In the genomic region with DNA sequence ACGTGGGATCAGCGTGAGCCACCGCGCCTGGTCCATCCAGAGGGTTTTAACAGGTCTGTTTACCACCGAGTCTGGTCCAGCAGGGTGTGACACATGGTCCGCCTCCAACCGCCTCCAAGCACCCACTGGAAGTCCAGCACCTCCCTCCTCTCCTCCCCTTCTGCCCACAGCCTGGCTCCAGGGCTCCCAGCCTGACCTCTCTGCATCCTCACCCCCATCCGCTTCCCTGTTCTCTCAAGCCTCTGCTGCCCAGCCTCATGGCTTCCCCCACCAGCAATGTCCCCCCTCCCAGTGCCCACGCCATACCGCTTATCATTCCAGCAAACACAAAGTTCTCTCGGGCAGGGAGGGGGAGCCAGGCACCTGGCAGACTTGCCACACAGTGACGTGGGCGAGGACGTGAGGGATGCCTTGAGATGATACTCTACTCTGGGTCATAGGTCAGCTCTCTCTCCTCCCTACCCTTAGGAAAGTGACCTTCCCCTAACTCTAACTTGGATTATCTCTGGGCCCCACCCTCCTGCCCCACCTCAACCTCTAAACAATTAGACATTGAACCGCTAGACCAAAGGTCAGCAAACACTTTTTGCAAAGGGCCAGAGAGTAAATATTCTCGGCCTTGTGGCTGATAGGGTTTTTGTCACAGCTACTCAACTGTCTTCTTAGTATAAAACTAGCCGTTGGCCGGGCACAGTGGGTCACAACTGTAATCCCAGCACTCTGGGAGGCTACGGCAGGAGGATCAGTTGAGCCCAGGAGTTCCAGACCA, we compare ENCODE assay signal across 1 cellular context.
TF ChIP-seq lines count a peak whose summit lies in the region.

No MANE protein-coding gene starts in this region.

TF ChIP-seq in HepG2, 621 proteins besides CTCF, POLR2A, EP300 and RAD21 (continued from another document and continues in another):
- TF ChIP-seq ZFY (CRISPR knock-in tag; IDR thresholded peaks at IDR 0.05) (peak; percentile 46; the same call in 1 of the 2 replicates), FOXJ3 (CRISPR knock-in tag; IDR thresholded peaks at IDR 0.05; ENCODE audit: borderline replicate concordance) (peak; percentile 83; the same call in 1 of the 2 replicates), ZNF614 (CRISPR knock-in tag; IDR thresholded peaks at IDR 0.05; ENCODE audit: borderline replicate concordance) (peak; percentile 93), U2AF1 (optimal IDR thresholded peaks at IDR 0.05; ENCODE audit: low read depth, low read length) (no peak), MEIS2 (CRISPR knock-in tag; IDR thresholded peaks at IDR 0.05) (peak; percentile 81; the same call in 1 of the 2 replicates), ZNF7 (CRISPR knock-in tag; IDR thresholded peaks at IDR 0.05) (no peak), SALL2 (CRISPR knock-in tag; IDR thresholded peaks at IDR 0.05) (no peak; the same call in 1 of the 2 replicates), IRF2 (CRISPR knock-in tag; IDR thresholded peaks at IDR 0.05) (peak; percentile 10; the same call in 1 of the 2 replicates), HHEX (CRISPR knock-in tag; IDR thresholded peaks at IDR 0.05) (peak; percentile 79), RFXAP (CRISPR knock-in tag; IDR thresholded peaks at IDR 0.05; ENCODE audit: borderline replicate concordance) (no peak; the same call in none of the 2 replicates), SAP130 (CRISPR knock-in tag; IDR thresholded peaks at IDR 0.05; ENCODE audit: low read depth) (peak; percentile 89), ZNF839 (CRISPR knock-in tag; IDR thresholded peaks at IDR 0.05; ENCODE audit: borderline replicate concordance) (no peak; the same call in 1 of the 2 replicates), ZSCAN20 (CRISPR knock-in tag; IDR thresholded peaks at IDR 0.05; ENCODE audit: borderline replicate concordance) (no peak), MATR3 (CRISPR knock-in tag; IDR thresholded peaks at IDR 0.05) (no peak), CEBPB (IDR thresholded peaks at IDR 0.05; ENCODE audit: borderline replicate concordance, low read depth, low read length) (peak; percentile 9; the same call in 1 of the 2 replicates), KDM3A (CRISPR knock-in tag; IDR thresholded peaks at IDR 0.05; ENCODE audit: low read depth) (peak; percentile 95; the same call in 1 of the 2 replicates), ZNF703 (CRISPR knock-in tag; IDR thresholded peaks at IDR 0.05; ENCODE audit: borderline replicate concordance) (peak; percentile 60; the same call in 1 of the 2 replicates), ZNF431 (CRISPR knock-in tag; IDR thresholded peaks at IDR 0.05; ENCODE audit: borderline replicate concordance, low read depth) (no peak), RFX5 (IDR thresholded peaks at IDR 0.05; ENCODE audit: low read depth, low read length) (no peak), NR2F1 (CRISPR knock-in tag; IDR thresholded peaks at IDR 0.05) (peak; percentile 99), ZNF878 (CRISPR knock-in tag; IDR thresholded peaks at IDR 0.05) (no peak), KLF6 (CRISPR knock-in tag; IDR thresholded peaks at IDR 0.05) (no peak), ZNF501 (CRISPR knock-in tag; IDR thresholded peaks at IDR 0.05) (peak; percentile 96), ARID2 (CRISPR knock-in tag; IDR thresholded peaks at IDR 0.05; ENCODE audit: borderline replicate concordance) (no peak), PAF1 (CRISPR knock-in tag; IDR thresholded peaks at IDR 0.05) (no peak), NCOR1 (IDR thresholded peaks at IDR 0.05; ENCODE audit: borderline replicate concordance, low read length) (peak; percentile 100), SP140L (CRISPR knock-in tag; IDR thresholded peaks at IDR 0.05; ENCODE audit: borderline replicate concordance) (no peak), RELA (CRISPR knock-in tag; IDR thresholded peaks at IDR 0.05) (no peak), FOXK2 (IDR thresholded peaks at IDR 0.05) (no peak), KLF12 (CRISPR knock-in tag; IDR thresholded peaks at IDR 0.05; ENCODE audit: borderline replicate concordance) (peak; percentile 96; the same call in 1 of the 2 replicates), ZNF260 (CRISPR knock-in tag; IDR thresholded peaks at IDR 0.05; ENCODE audit: borderline replicate concordance, low read depth) (no peak), ZNF331 (CRISPR knock-in tag; IDR thresholded peaks at IDR 0.05) (peak; percentile 51), ATF1 (CRISPR knock-in tag; IDR thresholded peaks at IDR 0.05) (peak; percentile 80), MAFF (IDR thresholded peaks at IDR 0.05; ENCODE audit: low read depth, low read length) (no peak), ZNF143 (CRISPR knock-in tag; IDR thresholded peaks at IDR 0.05) (peak; percentile 34; the same call in 1 of the 2 replicates), SMYD3 (CRISPR knock-in tag; IDR thresholded peaks at IDR 0.05) (0 out of 2 replicates have a peak, but pooled peaks have one; percentile 41), ZNF709 (CRISPR knock-in tag; IDR thresholded peaks at IDR 0.05) (peak; percentile 38; the same call in 1 of the 2 replicates)
- TF ChIP-seq, protein P1, sequence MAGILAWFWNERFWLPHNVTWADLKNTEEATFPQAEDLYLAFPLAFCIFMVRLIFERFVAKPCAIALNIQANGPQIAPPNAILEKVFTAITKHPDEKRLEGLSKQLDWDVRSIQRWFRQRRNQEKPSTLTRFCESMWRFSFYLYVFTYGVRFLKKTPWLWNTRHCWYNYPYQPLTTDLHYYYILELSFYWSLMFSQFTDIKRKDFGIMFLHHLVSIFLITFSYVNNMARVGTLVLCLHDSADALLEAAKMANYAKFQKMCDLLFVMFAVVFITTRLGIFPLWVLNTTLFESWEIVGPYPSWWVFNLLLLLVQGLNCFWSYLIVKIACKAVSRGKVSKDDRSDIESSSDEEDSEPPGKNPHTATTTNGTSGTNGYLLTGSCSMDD (CRISPR knock-in tag; IDR thresholded peaks at IDR 0.05): no peak
- TF ChIP-seq, protein P2, sequence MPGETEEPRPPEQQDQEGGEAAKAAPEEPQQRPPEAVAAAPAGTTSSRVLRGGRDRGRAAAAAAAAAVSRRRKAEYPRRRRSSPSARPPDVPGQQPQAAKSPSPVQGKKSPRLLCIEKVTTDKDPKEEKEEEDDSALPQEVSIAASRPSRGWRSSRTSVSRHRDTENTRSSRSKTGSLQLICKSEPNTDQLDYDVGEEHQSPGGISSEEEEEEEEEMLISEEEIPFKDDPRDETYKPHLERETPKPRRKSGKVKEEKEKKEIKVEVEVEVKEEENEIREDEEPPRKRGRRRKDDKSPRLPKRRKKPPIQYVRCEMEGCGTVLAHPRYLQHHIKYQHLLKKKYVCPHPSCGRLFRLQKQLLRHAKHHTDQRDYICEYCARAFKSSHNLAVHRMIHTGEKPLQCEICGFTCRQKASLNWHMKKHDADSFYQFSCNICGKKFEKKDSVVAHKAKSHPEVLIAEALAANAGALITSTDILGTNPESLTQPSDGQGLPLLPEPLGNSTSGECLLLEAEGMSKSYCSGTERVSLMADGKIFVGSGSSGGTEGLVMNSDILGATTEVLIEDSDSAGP (CRISPR knock-in tag; IDR thresholded peaks at IDR 0.05; ENCODE audit: borderline replicate concordance): peak; percentile 90
- TF ChIP-seq, protein P3, sequence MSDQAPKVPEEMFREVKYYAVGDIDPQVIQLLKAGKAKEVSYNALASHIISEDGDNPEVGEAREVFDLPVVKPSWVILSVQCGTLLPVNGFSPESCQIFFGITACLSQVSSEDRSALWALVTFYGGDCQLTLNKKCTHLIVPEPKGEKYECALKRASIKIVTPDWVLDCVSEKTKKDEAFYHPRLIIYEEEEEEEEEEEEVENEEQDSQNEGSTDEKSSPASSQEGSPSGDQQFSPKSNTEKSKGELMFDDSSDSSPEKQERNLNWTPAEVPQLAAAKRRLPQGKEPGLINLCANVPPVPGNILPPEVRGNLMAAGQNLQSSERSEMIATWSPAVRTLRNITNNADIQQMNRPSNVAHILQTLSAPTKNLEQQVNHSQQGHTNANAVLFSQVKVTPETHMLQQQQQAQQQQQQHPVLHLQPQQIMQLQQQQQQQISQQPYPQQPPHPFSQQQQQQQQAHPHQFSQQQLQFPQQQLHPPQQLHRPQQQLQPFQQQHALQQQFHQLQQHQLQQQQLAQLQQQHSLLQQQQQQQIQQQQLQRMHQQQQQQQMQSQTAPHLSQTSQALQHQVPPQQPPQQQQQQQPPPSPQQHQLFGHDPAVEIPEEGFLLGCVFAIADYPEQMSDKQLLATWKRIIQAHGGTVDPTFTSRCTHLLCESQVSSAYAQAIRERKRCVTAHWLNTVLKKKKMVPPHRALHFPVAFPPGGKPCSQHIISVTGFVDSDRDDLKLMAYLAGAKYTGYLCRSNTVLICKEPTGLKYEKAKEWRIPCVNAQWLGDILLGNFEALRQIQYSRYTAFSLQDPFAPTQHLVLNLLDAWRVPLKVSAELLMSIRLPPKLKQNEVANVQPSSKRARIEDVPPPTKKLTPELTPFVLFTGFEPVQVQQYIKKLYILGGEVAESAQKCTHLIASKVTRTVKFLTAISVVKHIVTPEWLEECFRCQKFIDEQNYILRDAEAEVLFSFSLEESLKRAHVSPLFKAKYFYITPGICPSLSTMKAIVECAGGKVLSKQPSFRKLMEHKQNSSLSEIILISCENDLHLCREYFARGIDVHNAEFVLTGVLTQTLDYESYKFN (CRISPR knock-in tag; conservative IDR thresholded peaks at IDR 0.05): peak; percentile 99
- TF ChIP-seq, protein P4, sequence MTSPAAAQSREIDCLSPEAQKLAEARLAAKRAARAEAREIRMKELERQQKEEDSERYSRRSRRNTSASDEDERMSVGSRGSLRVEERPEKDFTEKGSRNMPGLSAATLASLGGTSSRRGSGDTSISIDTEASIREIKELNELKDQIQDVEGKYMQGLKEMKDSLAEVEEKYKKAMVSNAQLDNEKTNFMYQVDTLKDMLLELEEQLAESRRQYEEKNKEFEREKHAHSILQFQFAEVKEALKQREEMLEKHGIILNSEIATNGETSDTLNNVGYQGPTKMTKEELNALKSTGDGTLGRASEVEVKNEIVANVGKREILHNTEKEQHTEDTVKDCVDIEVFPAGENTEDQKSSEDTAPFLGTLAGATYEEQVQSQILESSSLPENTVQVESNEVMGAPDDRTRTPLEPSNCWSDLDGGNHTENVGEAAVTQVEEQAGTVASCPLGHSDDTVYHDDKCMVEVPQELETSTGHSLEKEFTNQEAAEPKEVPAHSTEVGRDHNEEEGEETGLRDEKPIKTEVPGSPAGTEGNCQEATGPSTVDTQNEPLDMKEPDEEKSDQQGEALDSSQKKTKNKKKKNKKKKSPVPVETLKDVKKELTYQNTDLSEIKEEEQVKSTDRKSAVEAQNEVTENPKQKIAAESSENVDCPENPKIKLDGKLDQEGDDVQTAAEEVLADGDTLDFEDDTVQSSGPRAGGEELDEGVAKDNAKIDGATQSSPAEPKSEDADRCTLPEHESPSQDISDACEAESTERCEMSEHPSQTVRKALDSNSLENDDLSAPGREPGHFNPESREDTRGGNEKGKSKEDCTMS (CRISPR knock-in tag; conservative IDR thresholded peaks at IDR 0.05): no peak
- TF ChIP-seq, protein P5, sequence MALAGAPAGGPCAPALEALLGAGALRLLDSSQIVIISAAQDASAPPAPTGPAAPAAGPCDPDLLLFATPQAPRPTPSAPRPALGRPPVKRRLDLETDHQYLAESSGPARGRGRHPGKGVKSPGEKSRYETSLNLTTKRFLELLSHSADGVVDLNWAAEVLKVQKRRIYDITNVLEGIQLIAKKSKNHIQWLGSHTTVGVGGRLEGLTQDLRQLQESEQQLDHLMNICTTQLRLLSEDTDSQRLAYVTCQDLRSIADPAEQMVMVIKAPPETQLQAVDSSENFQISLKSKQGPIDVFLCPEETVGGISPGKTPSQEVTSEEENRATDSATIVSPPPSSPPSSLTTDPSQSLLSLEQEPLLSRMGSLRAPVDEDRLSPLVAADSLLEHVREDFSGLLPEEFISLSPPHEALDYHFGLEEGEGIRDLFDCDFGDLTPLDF (CRISPR knock-in tag; IDR thresholded peaks at IDR 0.05): no peak
- TF ChIP-seq, protein P6, sequence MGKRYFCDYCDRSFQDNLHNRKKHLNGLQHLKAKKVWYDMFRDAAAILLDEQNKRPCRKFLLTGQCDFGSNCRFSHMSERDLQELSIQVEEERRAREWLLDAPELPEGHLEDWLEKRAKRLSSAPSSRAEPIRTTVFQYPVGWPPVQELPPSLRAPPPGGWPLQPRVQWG (CRISPR knock-in tag; IDR thresholded peaks at IDR 0.05; ENCODE audit: borderline replicate concordance, low read depth): no peak
- TF ChIP-seq, protein P7, sequence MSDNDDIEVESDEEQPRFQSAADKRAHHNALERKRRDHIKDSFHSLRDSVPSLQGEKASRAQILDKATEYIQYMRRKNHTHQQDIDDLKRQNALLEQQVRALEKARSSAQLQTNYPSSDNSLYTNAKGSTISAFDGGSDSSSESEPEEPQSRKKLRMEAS (IDR thresholded peaks at IDR 0.05): peak; percentile 89
- TF ChIP-seq, protein P8, sequence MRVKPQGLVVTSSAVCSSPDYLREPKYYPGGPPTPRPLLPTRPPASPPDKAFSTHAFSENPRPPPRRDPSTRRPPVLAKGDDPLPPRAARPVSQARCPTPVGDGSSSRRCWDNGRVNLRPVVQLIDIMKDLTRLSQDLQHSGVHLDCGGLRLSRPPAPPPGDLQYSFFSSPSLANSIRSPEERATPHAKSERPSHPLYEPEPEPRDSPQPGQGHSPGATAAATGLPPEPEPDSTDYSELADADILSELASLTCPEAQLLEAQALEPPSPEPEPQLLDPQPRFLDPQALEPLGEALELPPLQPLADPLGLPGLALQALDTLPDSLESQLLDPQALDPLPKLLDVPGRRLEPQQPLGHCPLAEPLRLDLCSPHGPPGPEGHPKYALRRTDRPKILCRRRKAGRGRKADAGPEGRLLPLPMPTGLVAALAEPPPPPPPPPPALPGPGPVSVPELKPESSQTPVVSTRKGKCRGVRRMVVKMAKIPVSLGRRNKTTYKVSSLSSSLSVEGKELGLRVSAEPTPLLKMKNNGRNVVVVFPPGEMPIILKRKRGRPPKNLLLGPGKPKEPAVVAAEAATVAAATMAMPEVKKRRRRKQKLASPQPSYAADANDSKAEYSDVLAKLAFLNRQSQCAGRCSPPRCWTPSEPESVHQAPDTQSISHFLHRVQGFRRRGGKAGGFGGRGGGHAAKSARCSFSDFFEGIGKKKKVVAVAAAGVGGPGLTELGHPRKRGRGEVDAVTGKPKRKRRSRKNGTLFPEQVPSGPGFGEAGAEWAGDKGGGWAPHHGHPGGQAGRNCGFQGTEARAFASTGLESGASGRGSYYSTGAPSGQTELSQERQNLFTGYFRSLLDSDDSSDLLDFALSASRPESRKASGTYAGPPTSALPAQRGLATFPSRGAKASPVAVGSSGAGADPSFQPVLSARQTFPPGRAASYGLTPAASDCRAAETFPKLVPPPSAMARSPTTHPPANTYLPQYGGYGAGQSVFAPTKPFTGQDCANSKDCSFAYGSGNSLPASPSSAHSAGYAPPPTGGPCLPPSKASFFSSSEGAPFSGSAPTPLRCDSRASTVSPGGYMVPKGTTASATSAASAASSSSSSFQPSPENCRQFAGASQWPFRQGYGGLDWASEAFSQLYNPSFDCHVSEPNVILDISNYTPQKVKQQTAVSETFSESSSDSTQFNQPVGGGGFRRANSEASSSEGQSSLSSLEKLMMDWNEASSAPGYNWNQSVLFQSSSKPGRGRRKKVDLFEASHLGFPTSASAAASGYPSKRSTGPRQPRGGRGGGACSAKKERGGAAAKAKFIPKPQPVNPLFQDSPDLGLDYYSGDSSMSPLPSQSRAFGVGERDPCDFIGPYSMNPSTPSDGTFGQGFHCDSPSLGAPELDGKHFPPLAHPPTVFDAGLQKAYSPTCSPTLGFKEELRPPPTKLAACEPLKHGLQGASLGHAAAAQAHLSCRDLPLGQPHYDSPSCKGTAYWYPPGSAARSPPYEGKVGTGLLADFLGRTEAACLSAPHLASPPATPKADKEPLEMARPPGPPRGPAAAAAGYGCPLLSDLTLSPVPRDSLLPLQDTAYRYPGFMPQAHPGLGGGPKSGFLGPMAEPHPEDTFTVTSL (CRISPR knock-in tag; IDR thresholded peaks at IDR 0.05; ENCODE audit: borderline replicate concordance): peak; percentile 92; the same call in 1 of the 2 replicates
